ENCODE assay signal across 15 cellular contexts in the genomic region with DNA sequence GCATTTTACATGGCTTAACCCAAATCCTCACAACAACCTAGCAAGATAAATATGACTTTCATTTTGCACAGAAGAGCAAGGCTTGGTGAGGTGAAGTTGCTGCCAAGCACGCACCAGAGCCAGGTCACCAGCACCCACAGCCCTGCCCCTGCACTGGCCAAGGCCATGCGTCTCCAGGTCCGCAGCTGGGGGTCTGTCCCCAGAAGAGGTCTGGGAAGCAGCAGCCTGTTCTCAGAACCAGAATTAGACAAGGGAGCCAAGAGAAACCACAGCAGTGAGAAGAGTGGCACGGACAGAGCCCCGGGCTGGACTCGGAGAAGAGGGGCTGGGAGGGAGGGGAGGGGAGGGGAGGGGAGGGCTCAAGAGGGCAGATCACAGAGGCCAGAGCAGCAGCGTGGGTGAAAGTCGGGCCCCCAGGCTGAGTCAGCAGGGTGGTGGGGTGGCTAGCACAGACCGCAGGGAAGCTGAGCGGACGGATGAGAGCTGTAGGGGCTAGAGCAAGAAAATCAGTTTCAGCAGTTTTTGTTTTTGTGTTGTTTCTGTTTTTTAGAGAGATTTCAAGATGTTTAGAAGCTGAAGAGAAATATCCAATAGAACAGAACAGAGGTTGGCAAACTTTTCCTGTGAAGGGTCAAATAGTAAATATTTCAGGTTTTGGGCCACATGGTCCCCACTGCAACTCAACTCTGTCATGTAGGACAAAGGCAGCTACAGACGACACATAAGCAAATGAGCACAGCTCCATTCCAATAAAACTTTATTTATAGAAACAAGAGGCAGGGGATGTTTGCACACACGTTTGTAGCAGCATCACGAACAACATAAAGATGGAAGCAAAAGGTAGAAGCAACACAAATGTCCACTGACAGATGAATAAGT. TPM values are rescaled to one million over a fixed set of nuclear protein-coding genes. Genes with fewer than 3 reads are reported as not detected.
DNase-seq lines count a peak whose midpoint lies in the region; ATAC-seq and TF ChIP-seq lines count a peak whose summit lies in the region.
"Had no signal": no experiment of that assay in that cellular context is flagged by ENCODE, and none has a peak within 500 bp of the region (broad histone marks: within the 10 kb centered on the region; RNA-seq: fewer than 3 reads in every experiment).

No MANE protein-coding gene starts in this region.

- no peak for ATAC-seq in stimulated activated naive CD8-positive, alpha-beta T cell treated with anti-CD3 and anti-CD28 coated beads, Interleukin-15, Interleukin-2, amounts not matched to agents 100 U/mL and 50 U/mL, for 24 hours
- ATAC-seq in right lobe of liver (peak in 2 of 4 donors; percentile 29 to 42), upper lobe of left lung (ENCODE audit: low FRiP score in 2 of 2) (no peak)
- ATAC-seq: body of pancreas, foreskin keratinocyte, HCT116 had no signal

- WGBS in right lobe of liver (ENCODE audit: insufficient coverage, low coverage, low lambda C conversion rate, missing lambda C conversion rate): 65% methylated on average over 11 of the region's 14 CpGs
- 84 to 90% methylated on average over 14 of the region's 14 CpGs for WGBS in upper lobe of left lung, 2 donors

- H3K27me3 ChIP-seq in right lobe of liver: no peaks in the 10 kb centered on the region
- H3K27me3 ChIP-seq in upper lobe of left lung: no peaks in the 10 kb centered on the region
- H3K27me3 ChIP-seq: body of pancreas, foreskin keratinocyte, uterus had no signal

- TF ChIP-seq CTCF in right lobe of liver (IDR thresholded peaks at IDR 0.05) (no peak), upper lobe of left lung (IDR thresholded peaks at IDR 0.05) (no peak), GM10266 (IDR thresholded peaks at IDR 0.05; ENCODE audit: control insufficient read depth, insufficient read depth, low read depth, missing control alignments) (no peak)

- H3K36me3 Mint-ChIP-seq in stimulated activated naive CD8-positive, alpha-beta T cell treated with anti-CD3 and anti-CD28 coated beads, Interleukin-15, Interleukin-2, amounts not matched to agents 100 ng/mL and 50 ng/mL, for 24 hours (ENCODE audit: low read depth): peaks cover 40% of the 10 kb centered on the region
- H3K36me3 Mint-ChIP-seq in activated T-cell treated with anti-CD3 and anti-CD28 coated beads, Interleukin-2, amount 50 U/mL, for 24 hours (ENCODE audit: low read depth): peaks cover 87% of the 10 kb centered on the region

- no peaks in the 10 kb centered on the region for H3K27me3 Mint-ChIP-seq in stimulated activated naive CD8-positive, alpha-beta T cell treated with anti-CD3 and anti-CD28 coated beads, Interleukin-15, Interleukin-2, amounts not matched to agents 100 ng/mL and 50 ng/mL, for 24 hours
- no peaks in the 10 kb centered on the region for H3K27me3 Mint-ChIP-seq in activated T-cell treated with anti-CD3 and anti-CD28 coated beads, Interleukin-2, amount 50 U/mL, for 24 hours

- no peaks in the 10 kb centered on the region for H3K4me1 ChIP-seq in right lobe of liver
- H3K4me1 ChIP-seq in upper lobe of left lung: peaks cover 0 to 11% (median 3%) of the 10 kb centered on the region in 4 donors
- H3K4me1 ChIP-seq: body of pancreas, foreskin keratinocyte, prostate gland, uterus had no signal

- H3K27ac Mint-ChIP-seq in stimulated activated naive CD8-positive, alpha-beta T cell treated with anti-CD3 and anti-CD28 coated beads, Interleukin-15, Interleukin-2, amounts not matched to agents 100 ng/mL and 50 ng/mL, for 24 hours: peak overlapping the region; percentile 95
- peak overlapping the region; percentile 93 for H3K27ac Mint-ChIP-seq in activated T-cell treated with anti-CD3 and anti-CD28 coated beads, Interleukin-2, amount 50 U/mL, for 24 hours

- H3K9me3 ChIP-seq in right lobe of liver (no peaks in the 10 kb centered on the region), upper lobe of left lung (no peaks in the 10 kb centered on the region)
- H3K9me3 ChIP-seq: body of pancreas, prostate gland, uterus had no signal

- TF ChIP-seq POLR2A in right lobe of liver (IDR thresholded peaks at IDR 0.05): no peak
- no peak for TF ChIP-seq POLR2A in upper lobe of left lung (IDR thresholded peaks at IDR 0.05)

- peaks cover 58% of the 10 kb centered on the region for H3K4me1 Mint-ChIP-seq in stimulated activated naive CD8-positive, alpha-beta T cell treated with anti-CD3 and anti-CD28 coated beads, Interleukin-15, Interleukin-2, amounts not matched to agents 100 ng/mL and 50 ng/mL, for 24 hours (ENCODE audit: low read depth)
- peaks cover 82% of the 10 kb centered on the region for H3K4me1 Mint-ChIP-seq in activated T-cell treated with anti-CD3 and anti-CD28 coated beads, Interleukin-2, amount 50 U/mL, for 24 hours (ENCODE audit: low read depth)

- no peaks in the 10 kb centered on the region for H3K9me3 Mint-ChIP-seq in stimulated activated naive CD8-positive, alpha-beta T cell treated with anti-CD3 and anti-CD28 coated beads, Interleukin-15, Interleukin-2, amounts not matched to agents 100 ng/mL and 50 ng/mL, for 24 hours
- H3K9me3 Mint-ChIP-seq in activated T-cell treated with anti-CD3 and anti-CD28 coated beads, Interleukin-2, amount 50 U/mL, for 24 hours: no peaks in the 10 kb centered on the region

- no peak for TF ChIP-seq EP300 in upper lobe of left lung (IDR thresholded peaks at IDR 0.05)

- H3K36me3 ChIP-seq in right lobe of liver (no peaks in the 10 kb centered on the region), upper lobe of left lung (no peaks in the 10 kb centered on the region)
- H3K36me3 ChIP-seq: prostate gland, uterus had no signal

- intact Hi-C loops in right lobe of liver (cut with DNase I): no loop called here

- H3K27ac ChIP-seq in right lobe of liver (peak overlapping the region in 1 of 3 donors; percentile 8), upper lobe of left lung (peak overlapping the region in 3 of 4 donors; percentile 35 to 60 (median 36))
- H3K27ac ChIP-seq: body of pancreas, foreskin keratinocyte, prostate gland, uterus had no signal

- peak overlapping the region; percentile 79 for H3K4me3 Mint-ChIP-seq in stimulated activated naive CD8-positive, alpha-beta T cell treated with anti-CD3 and anti-CD28 coated beads, Interleukin-15, Interleukin-2, amounts not matched to agents 100 ng/mL and 50 ng/mL, for 24 hours
- peak overlapping the region; percentile 80 for H3K4me3 Mint-ChIP-seq in activated T-cell treated with anti-CD3 and anti-CD28 coated beads, Interleukin-2, amount 50 U/mL, for 24 hours

- DNase-seq in stimulated activated naive CD8-positive, alpha-beta T cell treated with anti-CD3 and anti-CD28 coated beads, Interleukin-15, Interleukin-2, amounts not matched to agents 100 U/mL and 50 U/mL, for 24 hours: no peak
- DNase-seq in activated T-cell treated with anti-CD3 and anti-CD28 coated beads, Interleukin-2, amount 50 U/mL, for 24 hours: peak; percentile 49
- DNase-seq in right lobe of liver (peak in 2 of 3 donors; percentile 28 to 49), upper lobe of left lung (peak in 1 of 2 donors; percentile 40), foreskin melanocyte (no peak), occipital lobe (lab: John Stamatoyannopoulos, UW) (no peak), GM10266 (ENCODE audit: extremely low spot score) (no peak)
- DNase-seq: body of pancreas, foreskin keratinocyte, NCI-H1930, NCI-H69, uterus had no signal

- H3K4me3 ChIP-seq in right lobe of liver (no peak overlapping the region), upper lobe of left lung (no peak overlapping the region)
- H3K4me3 ChIP-seq: body of pancreas, prostate gland, uterus had no signal

RNA-seq across cellular contexts. Expression of gene MTERF4, which starts 7.4 kb away (rescaled TPM):
- total RNA-seq in right lobe of liver: 10 to 100 TPM; 12.1 to 26.3 (median 17.0) TPM
- 10 to 100 TPM; 22.3 to 54.4 (median 25.4) TPM for total RNA-seq in upper lobe of left lung
- total RNA-seq in occipital lobe: 40.2 TPM

RNA-seq across cellular contexts. Expression of gene PASK, which starts 39.8 kb away (rescaled TPM):
- total RNA-seq in right lobe of liver: 1 to 10 TPM; 2.0 to 4.2 (median 3.4) TPM
- 10 to 100 TPM in 5 of 6 donors, 1 to 10 TPM in 1; 4.3 to 18.9 (median 13.8) TPM for total RNA-seq in upper lobe of left lung
- 11.9 TPM for total RNA-seq in occipital lobe

RNA-seq across cellular contexts. Expression of gene PPP1R7, which starts 40.8 kb away (rescaled TPM):
- 10 to 100 TPM; 27.8 to 35.7 (median 29.5) TPM for total RNA-seq in right lobe of liver
- total RNA-seq in upper lobe of left lung: 10 to 100 TPM; 38.8 to 76.1 (median 57.7) TPM
- total RNA-seq in occipital lobe: 38.5 TPM

Comparison
In these comparisons a context has a peak if more than half of its experiments do, and no peak if none do; other contexts are left out.
1. DNase-seq: peak in activated T-cell treated with anti-CD3 and anti-CD28 coated beads, Interleukin-2, amount 50 U/mL, for 24 hours (single experiment) and right lobe of liver (2 of 3); none in stimulated activated naive CD8-positive, alpha-beta T cell treated with anti-CD3 and anti-CD28 coated beads, Interleukin-15, Interleukin-2, amounts not matched to agents 100 U/mL and 50 U/mL, for 24 hours (single experiment), foreskin melanocyte (single experiment), occipital lobe (single experiment) and GM10266 (single experiment).